ENCODE assay signal across 8 cellular contexts in the genomic region with DNA sequence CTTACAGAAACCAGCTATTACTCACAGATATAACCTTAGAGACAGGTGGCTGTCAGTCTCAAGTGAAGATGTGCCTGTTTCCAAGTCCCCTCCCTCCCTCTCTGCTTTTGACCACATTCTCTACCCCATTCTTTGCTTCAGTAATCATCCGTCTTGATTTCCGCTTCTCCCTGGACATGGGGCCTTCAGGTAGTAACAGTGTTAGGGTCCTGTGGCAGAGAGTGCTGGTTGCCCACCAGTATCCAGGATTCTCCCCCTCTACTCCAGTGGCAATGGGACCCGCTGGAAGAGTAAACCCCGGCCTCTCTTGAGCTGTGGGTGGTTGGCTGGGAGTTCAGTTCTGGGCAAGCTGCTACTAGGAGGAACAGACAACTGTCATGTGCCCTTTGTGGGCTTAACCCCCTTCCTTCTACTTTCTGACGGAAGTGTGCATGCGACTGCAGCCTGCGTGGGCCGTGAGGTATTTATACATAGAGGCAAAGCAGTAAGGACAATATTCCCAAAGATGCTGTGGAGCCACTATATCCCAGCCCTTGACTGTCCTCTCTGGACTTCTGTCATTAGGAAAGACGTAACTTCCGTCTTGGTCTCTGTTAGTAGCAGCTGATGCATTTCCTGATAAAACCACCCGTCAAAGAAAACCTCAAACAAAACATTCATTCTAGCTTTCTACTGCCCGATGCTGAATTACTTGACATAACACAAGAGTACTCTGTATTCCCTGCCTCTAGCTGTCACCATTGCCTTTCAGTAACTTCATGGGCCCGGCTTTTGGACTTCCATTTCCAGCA. TPM values are rescaled to one million over a fixed set of nuclear protein-coding genes. Genes with fewer than 3 reads are reported as not detected.
DNase-seq lines count a peak whose midpoint lies in the region; ATAC-seq and TF ChIP-seq lines count a peak whose summit lies in the region.

No MANE protein-coding gene starts in this region.

- peak; percentile 67 for DNase-seq in activated naive CD8-positive, alpha-beta T cell treated with anti-CD3 and anti-CD28 coated beads, Interleukin-2, amount 10 ng/mL, durations not matched to agents 7 days and 5 days
- peak; percentile 16 for DNase-seq in stimulated activated CD4-positive, alpha-beta T cell treated with anti-CD3 and anti-CD28 coated beads, Interleukin-2, amount 100 ng/mL, for 4 hours (ENCODE audit: low read depth)
- DNase-seq in NCI-H82 treated with DMSO at 0.1 percent for 48 hours (lab: John Stamatoyannopoulos, UW; ENCODE audit: unreplicated experiment) (no peak), middle frontal gyrus (ENCODE audit: extremely low spot score, low spot score) (no peak), nephron progenitor cell (no peak)

- H2AFZ ChIP-seq in SU-DHL-6 (ENCODE audit: low read depth, low read length, severe bottlenecking) = peak overlapping the region; percentile 63

- H3K9me3 Mint-ChIP-seq in activated naive CD8-positive, alpha-beta T cell treated with anti-CD3 and anti-CD28 coated beads, Interleukin-2, amount 10 ng/mL, durations not matched to agents 7 days and 5 days = peaks cover 1% of the 10 kb centered on the region
- H3K9me3 Mint-ChIP-seq in nephron progenitor cell = peaks cover 5% of the 10 kb centered on the region

- H3K36me3 ChIP-seq in SU-DHL-6 (ENCODE audit: low read length) = 0 out of 2 replicates have a peak, but pooled peaks cover 3% of the 10 kb centered on the region

- H3K4me2 ChIP-seq in SU-DHL-6 (ENCODE audit: low read depth, low read length, poor library complexity, severe bottlenecking) = peak overlapping the region; percentile 24

- H3K27me3 Mint-ChIP-seq in activated naive CD8-positive, alpha-beta T cell treated with anti-CD3 and anti-CD28 coated beads, Interleukin-2, amount 10 ng/mL, durations not matched to agents 7 days and 5 days = no peaks in the 10 kb centered on the region
- H3K27me3 Mint-ChIP-seq in nephron progenitor cell (ENCODE audit: low read depth, poor library complexity) = peaks cover 3% of the 10 kb centered on the region

- no peak overlapping the region for H3K4me3 ChIP-seq in SU-DHL-6 (ENCODE audit: insufficient read depth, low read length, poor library complexity, severe bottlenecking)

- no peaks in the 10 kb centered on the region for H3F3A ChIP-seq in SU-DHL-6 (ENCODE audit: insufficient read depth)

- peaks cover 43% of the 10 kb centered on the region for H3K4me1 Mint-ChIP-seq in activated naive CD8-positive, alpha-beta T cell treated with anti-CD3 and anti-CD28 coated beads, Interleukin-2, amount 10 ng/mL, durations not matched to agents 7 days and 5 days
- H3K4me1 Mint-ChIP-seq in nephron progenitor cell = no peaks in the 10 kb centered on the region

- no peaks in the 10 kb centered on the region for H3K9me2 ChIP-seq in SU-DHL-6 (replicated peaks; ENCODE audit: insufficient read depth, low read length)

- H3K4me3 Mint-ChIP-seq in activated naive CD8-positive, alpha-beta T cell treated with anti-CD3 and anti-CD28 coated beads, Interleukin-2, amount 10 ng/mL, durations not matched to agents 7 days and 5 days = peak overlapping the region; percentile 41
- no peak overlapping the region for H3K4me3 Mint-ChIP-seq in nephron progenitor cell

- H3K9me3 ChIP-seq in SU-DHL-6 (ENCODE audit: insufficient read depth, low read length) = no peaks in the 10 kb centered on the region

- H3K27ac ChIP-seq in SU-DHL-6 (ENCODE audit: low read depth, low read length) = peak overlapping the region; percentile 6

- TF ChIP-seq CTCF in SU-DHL-6 (IDR thresholded peaks at IDR 0.05; ENCODE audit: insufficient read depth, low read length, poor library complexity, severe bottlenecking) = no peak
- no peak for TF ChIP-seq CTCF in nephron progenitor cell (IDR thresholded peaks at IDR 0.05)

- H4K20me1 ChIP-seq in SU-DHL-6 (ENCODE audit: low read depth, low read length) = no peaks in the 10 kb centered on the region

- ATAC-seq in GM18511 (IDR thresholded peaks at IDR 0.05; ENCODE audit: unreplicated experiment) (peak; percentile 90), HG02938 (IDR thresholded peaks at IDR 0.05; ENCODE audit: unreplicated experiment) (peak; percentile 83)
- peak; percentile 88 for ATAC-seq in activated naive CD8-positive, alpha-beta T cell treated with anti-CD3 and anti-CD28 coated beads, Interleukin-2, amount 10 ng/mL, durations not matched to agents 7 days and 5 days (ENCODE audit: low read depth)

- peak overlapping the region; percentile 98 for H3K27ac Mint-ChIP-seq in activated naive CD8-positive, alpha-beta T cell treated with anti-CD3 and anti-CD28 coated beads, Interleukin-2, amount 10 ng/mL, durations not matched to agents 7 days and 5 days
- H3K27ac Mint-ChIP-seq in nephron progenitor cell = no peak overlapping the region

- POLR2A ChIA-PET in activated naive CD8-positive, alpha-beta T cell treated with anti-CD3 and anti-CD28 coated beads, Interleukin-2, amount 10 ng/mL, durations not matched to agents 7 days and 5 days (lab: Charles Lee) = interaction anchor here (0.7 to 7.1 kb wide), 9 partner anchors 9 to 421 kb away, joined by 3 to 153 read pairs (median 5); a partner anchor contains a TSS

- H3K27me3 ChIP-seq in SU-DHL-6 (ENCODE audit: low read length) = no peaks in the 10 kb centered on the region

- H3K9ac ChIP-seq in SU-DHL-6 (ENCODE audit: low read length) = no peak overlapping the region

- H3K79me2 ChIP-seq in SU-DHL-6 (ENCODE audit: insufficient read depth, low read length) = no peaks in the 10 kb centered on the region

- peaks cover 11% of the 10 kb centered on the region for H3K36me3 Mint-ChIP-seq in activated naive CD8-positive, alpha-beta T cell treated with anti-CD3 and anti-CD28 coated beads, Interleukin-2, amount 10 ng/mL, durations not matched to agents 7 days and 5 days
- peaks cover 22% of the 10 kb centered on the region for H3K36me3 Mint-ChIP-seq in nephron progenitor cell (ENCODE audit: low read depth)

RNA-seq across cellular contexts. Expression of a gene that starts 17.9 kb away (rescaled TPM):
- total RNA-seq in activated naive CD8-positive, alpha-beta T cell treated with anti-CD3 and anti-CD28 coated beads, Interleukin-2, amount 10 ng/mL, durations not matched to agents 7 days and 5 days = 10 to 100 TPM; 22.0 to 24.4 TPM

Comparison
In these comparisons a context has a peak if more than half of its experiments do, and no peak if none do; other contexts are left out.
1. DNase-seq: peak in activated naive CD8-positive, alpha-beta T cell treated with anti-CD3 and anti-CD28 coated beads, Interleukin-2, amount 10 ng/mL, durations not matched to agents 7 days and 5 days (single experiment) and stimulated activated CD4-positive, alpha-beta T cell treated with anti-CD3 and anti-CD28 coated beads, Interleukin-2, amount 100 ng/mL, for 4 hours (single experiment); none in NCI-H82 treated with DMSO at 0.1 percent for 48 hours (single experiment), middle frontal gyrus (single experiment) and nephron progenitor cell (single experiment).
2. Peak in every context shown above with its lines, with median percentiles within 50 percentile points of each other: ATAC-seq.